ENCODE assay signal across 2 cellular contexts in the genomic region with DNA sequence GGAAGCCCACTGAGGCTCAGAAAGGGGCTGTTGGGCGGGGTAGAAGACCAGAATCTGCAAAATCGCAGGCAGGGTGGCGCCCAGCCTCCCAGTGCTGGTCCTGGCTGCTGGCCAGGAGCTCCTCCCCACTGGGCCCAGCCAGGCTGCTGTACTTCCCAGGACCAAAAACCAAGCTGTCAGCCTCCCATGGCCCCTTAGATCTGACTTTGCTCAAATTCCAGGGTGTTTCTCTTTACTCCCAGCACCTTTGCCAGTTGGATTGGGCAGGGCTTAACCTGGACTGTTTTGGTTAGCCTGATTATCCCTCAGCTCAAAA.
TF ChIP-seq lines count a peak whose summit lies in the region.

No MANE protein-coding gene starts in this region.

TF ChIP-seq in Ishikawa, 13 proteins besides CTCF, POLR2A, EP300 and RAD21 (continued from another document):
- TF ChIP-seq, protein P1, sequence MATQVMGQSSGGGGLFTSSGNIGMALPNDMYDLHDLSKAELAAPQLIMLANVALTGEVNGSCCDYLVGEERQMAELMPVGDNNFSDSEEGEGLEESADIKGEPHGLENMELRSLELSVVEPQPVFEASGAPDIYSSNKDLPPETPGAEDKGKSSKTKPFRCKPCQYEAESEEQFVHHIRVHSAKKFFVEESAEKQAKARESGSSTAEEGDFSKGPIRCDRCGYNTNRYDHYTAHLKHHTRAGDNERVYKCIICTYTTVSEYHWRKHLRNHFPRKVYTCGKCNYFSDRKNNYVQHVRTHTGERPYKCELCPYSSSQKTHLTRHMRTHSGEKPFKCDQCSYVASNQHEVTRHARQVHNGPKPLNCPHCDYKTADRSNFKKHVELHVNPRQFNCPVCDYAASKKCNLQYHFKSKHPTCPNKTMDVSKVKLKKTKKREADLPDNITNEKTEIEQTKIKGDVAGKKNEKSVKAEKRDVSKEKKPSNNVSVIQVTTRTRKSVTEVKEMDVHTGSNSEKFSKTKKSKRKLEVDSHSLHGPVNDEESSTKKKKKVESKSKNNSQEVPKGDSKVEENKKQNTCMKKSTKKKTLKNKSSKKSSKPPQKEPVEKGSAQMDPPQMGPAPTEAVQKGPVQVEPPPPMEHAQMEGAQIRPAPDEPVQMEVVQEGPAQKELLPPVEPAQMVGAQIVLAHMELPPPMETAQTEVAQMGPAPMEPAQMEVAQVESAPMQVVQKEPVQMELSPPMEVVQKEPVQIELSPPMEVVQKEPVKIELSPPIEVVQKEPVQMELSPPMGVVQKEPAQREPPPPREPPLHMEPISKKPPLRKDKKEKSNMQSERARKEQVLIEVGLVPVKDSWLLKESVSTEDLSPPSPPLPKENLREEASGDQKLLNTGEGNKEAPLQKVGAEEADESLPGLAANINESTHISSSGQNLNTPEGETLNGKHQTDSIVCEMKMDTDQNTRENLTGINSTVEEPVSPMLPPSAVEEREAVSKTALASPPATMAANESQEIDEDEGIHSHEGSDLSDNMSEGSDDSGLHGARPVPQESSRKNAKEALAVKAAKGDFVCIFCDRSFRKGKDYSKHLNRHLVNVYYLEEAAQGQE (IDR thresholded peaks at IDR 0.05; ENCODE audit: low read depth), result no peak
- no peak for TF ChIP-seq EGR1 (IDR thresholded peaks at IDR 0.05)
- no peak for TF ChIP-seq TAF1 (IDR thresholded peaks at IDR 0.05; ENCODE audit: low read depth)
- TF ChIP-seq, protein P2, sequence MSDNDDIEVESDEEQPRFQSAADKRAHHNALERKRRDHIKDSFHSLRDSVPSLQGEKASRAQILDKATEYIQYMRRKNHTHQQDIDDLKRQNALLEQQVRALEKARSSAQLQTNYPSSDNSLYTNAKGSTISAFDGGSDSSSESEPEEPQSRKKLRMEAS (IDR thresholded peaks at IDR 0.05), result no peak
- TF ChIP-seq CREB1 (IDR thresholded peaks at IDR 0.05; ENCODE audit: low read depth), result no peak
- TF ChIP-seq YY1 (IDR thresholded peaks at IDR 0.05; ENCODE audit: low read depth), result no peak
- TF ChIP-seq NFIC (IDR thresholded peaks at IDR 0.05), result peak; percentile 90
- TF ChIP-seq, protein P3, sequence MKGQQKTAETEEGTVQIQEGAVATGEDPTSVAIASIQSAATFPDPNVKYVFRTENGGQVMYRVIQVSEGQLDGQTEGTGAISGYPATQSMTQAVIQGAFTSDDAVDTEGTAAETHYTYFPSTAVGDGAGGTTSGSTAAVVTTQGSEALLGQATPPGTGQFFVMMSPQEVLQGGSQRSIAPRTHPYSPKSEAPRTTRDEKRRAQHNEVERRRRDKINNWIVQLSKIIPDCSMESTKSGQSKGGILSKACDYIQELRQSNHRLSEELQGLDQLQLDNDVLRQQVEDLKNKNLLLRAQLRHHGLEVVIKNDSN (IDR thresholded peaks at IDR 0.05), result no peak

TF ChIP-seq in HepG2, 621 proteins besides CTCF, POLR2A, EP300 and RAD21 (continued from another document):
- TF ChIP-seq, protein P4, sequence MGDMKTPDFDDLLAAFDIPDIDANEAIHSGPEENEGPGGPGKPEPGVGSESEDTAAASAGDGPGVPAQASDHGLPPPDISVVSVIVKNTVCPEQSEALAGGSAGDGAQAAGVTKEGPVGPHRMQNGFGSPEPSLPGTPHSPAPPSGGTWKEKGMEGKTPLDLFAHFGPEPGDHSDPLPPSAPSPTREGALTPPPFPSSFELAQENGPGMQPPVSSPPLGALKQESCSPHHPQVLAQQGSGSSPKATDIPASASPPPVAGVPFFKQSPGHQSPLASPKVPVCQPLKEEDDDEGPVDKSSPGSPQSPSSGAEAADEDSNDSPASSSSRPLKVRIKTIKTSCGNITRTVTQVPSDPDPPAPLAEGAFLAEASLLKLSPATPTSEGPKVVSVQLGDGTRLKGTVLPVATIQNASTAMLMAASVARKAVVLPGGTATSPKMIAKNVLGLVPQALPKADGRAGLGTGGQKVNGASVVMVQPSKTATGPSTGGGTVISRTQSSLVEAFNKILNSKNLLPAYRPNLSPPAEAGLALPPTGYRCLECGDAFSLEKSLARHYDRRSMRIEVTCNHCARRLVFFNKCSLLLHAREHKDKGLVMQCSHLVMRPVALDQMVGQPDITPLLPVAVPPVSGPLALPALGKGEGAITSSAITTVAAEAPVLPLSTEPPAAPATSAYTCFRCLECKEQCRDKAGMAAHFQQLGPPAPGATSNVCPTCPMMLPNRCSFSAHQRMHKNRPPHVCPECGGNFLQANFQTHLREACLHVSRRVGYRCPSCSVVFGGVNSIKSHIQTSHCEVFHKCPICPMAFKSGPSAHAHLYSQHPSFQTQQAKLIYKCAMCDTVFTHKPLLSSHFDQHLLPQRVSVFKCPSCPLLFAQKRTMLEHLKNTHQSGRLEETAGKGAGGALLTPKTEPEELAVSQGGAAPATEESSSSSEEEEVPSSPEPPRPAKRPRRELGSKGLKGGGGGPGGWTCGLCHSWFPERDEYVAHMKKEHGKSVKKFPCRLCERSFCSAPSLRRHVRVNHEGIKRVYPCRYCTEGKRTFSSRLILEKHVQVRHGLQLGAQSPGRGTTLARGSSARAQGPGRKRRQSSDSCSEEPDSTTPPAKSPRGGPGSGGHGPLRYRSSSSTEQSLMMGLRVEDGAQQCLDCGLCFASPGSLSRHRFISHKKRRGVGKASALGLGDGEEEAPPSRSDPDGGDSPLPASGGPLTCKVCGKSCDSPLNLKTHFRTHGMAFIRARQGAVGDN (CRISPR knock-in tag; IDR thresholded peaks at IDR 0.05), result peak; percentile 48
- TF ChIP-seq EEA1 (CRISPR knock-in tag; IDR thresholded peaks at IDR 0.05; ENCODE audit: borderline replicate concordance), result no peak
- no peak for TF ChIP-seq ZNF674 (CRISPR knock-in tag; IDR thresholded peaks at IDR 0.05; ENCODE audit: low read depth)
- TF ChIP-seq MYNN (CRISPR knock-in tag; IDR thresholded peaks at IDR 0.05; ENCODE audit: low read depth), result no peak
- TF ChIP-seq, protein P5, sequence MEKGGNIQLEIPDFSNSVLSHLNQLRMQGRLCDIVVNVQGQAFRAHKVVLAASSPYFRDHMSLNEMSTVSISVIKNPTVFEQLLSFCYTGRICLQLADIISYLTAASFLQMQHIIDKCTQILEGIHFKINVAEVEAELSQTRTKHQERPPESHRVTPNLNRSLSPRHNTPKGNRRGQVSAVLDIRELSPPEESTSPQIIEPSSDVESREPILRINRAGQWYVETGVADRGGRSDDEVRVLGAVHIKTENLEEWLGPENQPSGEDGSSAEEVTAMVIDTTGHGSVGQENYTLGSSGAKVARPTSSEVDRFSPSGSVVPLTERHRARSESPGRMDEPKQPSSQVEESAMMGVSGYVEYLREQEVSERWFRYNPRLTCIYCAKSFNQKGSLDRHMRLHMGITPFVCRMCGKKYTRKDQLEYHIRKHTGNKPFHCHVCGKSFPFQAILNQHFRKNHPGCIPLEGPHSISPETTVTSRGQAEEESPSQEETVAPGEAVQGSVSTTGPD (CRISPR knock-in tag; IDR thresholded peaks at IDR 0.05), result no peak
- 0 out of 2 replicates have a peak, but pooled peaks have one; percentile 37 for TF ChIP-seq ZNF772 (CRISPR knock-in tag; IDR thresholded peaks at IDR 0.05)
- TF ChIP-seq SP5 (CRISPR knock-in tag; IDR thresholded peaks at IDR 0.05; ENCODE audit: borderline replicate concordance, low read depth), result peak; percentile 40; the same call in 1 of the 2 replicates
- TF ChIP-seq, protein P6, sequence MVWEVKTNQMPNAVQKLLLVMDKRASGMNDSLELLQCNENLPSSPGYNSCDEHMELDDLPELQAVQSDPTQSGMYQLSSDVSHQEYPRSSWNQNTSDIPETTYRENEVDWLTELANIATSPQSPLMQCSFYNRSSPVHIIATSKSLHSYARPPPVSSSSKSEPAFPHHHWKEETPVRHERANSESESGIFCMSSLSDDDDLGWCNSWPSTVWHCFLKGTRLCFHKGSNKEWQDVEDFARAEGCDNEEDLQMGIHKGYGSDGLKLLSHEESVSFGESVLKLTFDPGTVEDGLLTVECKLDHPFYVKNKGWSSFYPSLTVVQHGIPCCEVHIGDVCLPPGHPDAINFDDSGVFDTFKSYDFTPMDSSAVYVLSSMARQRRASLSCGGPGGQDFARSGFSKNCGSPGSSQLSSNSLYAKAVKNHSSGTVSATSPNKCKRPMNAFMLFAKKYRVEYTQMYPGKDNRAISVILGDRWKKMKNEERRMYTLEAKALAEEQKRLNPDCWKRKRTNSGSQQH (CRISPR knock-in tag; IDR thresholded peaks at IDR 0.05; ENCODE audit: low read depth), result no peak
TF ChIP-seq in HepG2: peak in this region for 4.
